ENCODE assay signal across 35 cellular contexts in genomic region chr11:123770712-123771111, GRCh38. TPM values are rescaled to one million over a fixed set of nuclear protein-coding genes. Genes with fewer than 3 reads are reported as not detected.
DNase-seq lines count a peak whose midpoint lies in the region; ATAC-seq, FAIRE-seq and TF ChIP-seq lines count a peak whose summit lies in the region.
"Had no signal": no experiment of that assay in that cellular context is flagged by ENCODE, and none has a peak within 500 bp of the region (broad histone marks: within the 10 kb centered on the region; RNA-seq: fewer than 3 reads in every experiment).

No MANE protein-coding gene starts in this region.

- no peak for FAIRE-seq in D721Med (lab: Jason Lieb, UNC)
- FAIRE-seq: A204.1, A549 had no signal

- ATAC-seq in left colon (peak; percentile 60), mucosa of descending colon (peak; percentile 52)
- ATAC-seq: A549; CD8-positive, alpha-beta T cell had no signal

- H3K36me3 Mint-ChIP-seq in type B pancreatic cell: no peaks in the 10 kb centered on the region
- H3K36me3 Mint-ChIP-seq: CD14-positive monocyte; CD4-positive, alpha-beta memory T cell; CD4-positive, CD25-positive, alpha-beta regulatory T cell; CD8-positive, alpha-beta T cell had no signal

- H3K27me3 Mint-ChIP-seq in type B pancreatic cell: no peaks in the 10 kb centered on the region

- intact Hi-C loops in left colon (cut with DNase I, micrococcal nuclease) (no loop called here), mucosa of descending colon (cut with DNase I, micrococcal nuclease) (no loop called here)

- no peak for DNase-seq in left colon
- DNase-seq in mucosa of descending colon: no peak
- no peak for DNase-seq in type B pancreatic cell (ENCODE audit: extremely low spot score, unreplicated experiment)
- no peak for DNase-seq in D721Med (ENCODE audit: insufficient read length, low spot score)
- no peak for DNase-seq in activated effector memory CD4-positive, alpha-beta T cell treated with Interleukin-2 at 50 U/mL for 16 hours
- no peak for DNase-seq in activated CD4-positive, alpha-beta T cell treated with anti-CD3 and anti-CD28 coated beads, Interleukin-2, amount 50 U/mL, for 1 hour
- DNase-seq: 8988T; ACHN; AML-193; BE2C; C1 segment of cervical spinal cord; Caco-2; Calu3; CD4-positive, alpha-beta memory T cell; CD4-positive, alpha-beta T cell; CD4-positive, CD25-positive, alpha-beta regulatory T cell; CD8-positive, alpha-beta memory T cell; CD8-positive, alpha-beta T cell; COR-L47; DMS 273 treated with DMSO at 0.1 percent for 48 hours; DMS153; DMS53; DMS79; DMS79 treated with DMSO at 0.1 percent for 48 hours; DND-41; EL had no signal

- no peaks in the 10 kb centered on the region for H3K9me3 ChIP-seq in mucosa of descending colon
- H3K9me3 ChIP-seq: A549, BE2C had no signal

- H3K27ac Mint-ChIP-seq in type B pancreatic cell: peak overlapping the region; percentile 32
- H3K27ac Mint-ChIP-seq: B cell; CD14-positive monocyte; CD4-positive, alpha-beta memory T cell; CD4-positive, alpha-beta T cell; CD4-positive, CD25-positive, alpha-beta regulatory T cell; CD8-positive, alpha-beta memory T cell; CD8-positive, alpha-beta T cell had no signal

- H3K4me1 ChIP-seq in mucosa of descending colon (ENCODE audit: low read depth): no peaks in the 10 kb centered on the region
- H3K4me1 ChIP-seq: A549, BE2C, BLaER1, Caco-2 had no signal

- H3K36me3 ChIP-seq in mucosa of descending colon (ENCODE audit: low read depth): no peaks in the 10 kb centered on the region
- H3K36me3 ChIP-seq: BE2C; BLaER1; BLaER1 treated with 17β-estradiol and CSF1 and Interleukin-3, amounts not matched to agents 10 nM and 100 nM had no signal

- H3K4me1 Mint-ChIP-seq in type B pancreatic cell (ENCODE audit: unreplicated experiment): no peaks in the 10 kb centered on the region
- H3K4me1 Mint-ChIP-seq: B cell; CD14-positive monocyte; CD4-positive, alpha-beta memory T cell; CD4-positive, CD25-positive, alpha-beta regulatory T cell; CD8-positive, alpha-beta memory T cell had no signal

- TF ChIP-seq CTCF in mucosa of descending colon (IDR thresholded peaks at IDR 0.05) (no peak), type B pancreatic cell (conservative IDR thresholded peaks at IDR 0.05) (no peak), D721Med (IDR thresholded peaks at IDR 0.05; ENCODE audit: insufficient read depth, missing control alignments) (no peak)

- no peak overlapping the region for H3K4me3 ChIP-seq in mucosa of descending colon
- H3K4me3 ChIP-seq: A549; BLaER1; BLaER1 treated with 17β-estradiol and CSF1 and Interleukin-3, amounts not matched to agents 10 nM and 100 nM had no signal

- H3K9me3 Mint-ChIP-seq in type B pancreatic cell: no peaks in the 10 kb centered on the region
- H3K9me3 Mint-ChIP-seq: CD4-positive, alpha-beta T cell; CD8-positive, alpha-beta T cell had no signal

- no peak overlapping the region for H3K4me3 Mint-ChIP-seq in type B pancreatic cell
- H3K4me3 Mint-ChIP-seq: B cell; CD14-positive monocyte; CD4-positive, alpha-beta memory T cell; CD4-positive, alpha-beta T cell; CD4-positive, CD25-positive, alpha-beta regulatory T cell; CD8-positive, alpha-beta memory T cell; CD8-positive, alpha-beta T cell had no signal

RNA-seq across cellular contexts. Expression of gene OR6X1, which starts 16.4 kb away (rescaled TPM):
- total RNA-seq in left colon: not detected
- total RNA-seq in mucosa of descending colon: not detected
- not detected in 2 replicates for total RNA-seq in type B pancreatic cell (ENCODE audit: low replicate concordance)
- total RNA-seq: A172; A673; B cell; Caco-2; Calu3; CD4-positive, alpha-beta memory T cell; CD4-positive, alpha-beta T cell; CD4-positive, CD25-positive, alpha-beta regulatory T cell; CD8-positive, alpha-beta memory T cell; CD8-positive, alpha-beta T cell; Daoy had no signal

RNA-seq across cellular contexts. Expression of gene ZNF202, which starts 29.3 kb away (rescaled TPM):
- total RNA-seq in left colon: 1 to 10 TPM; 7.5 to 7.7 TPM
- total RNA-seq in mucosa of descending colon: 10 to 100 TPM; 10.6 to 11.9 (median 11.1) TPM
- 16.2 and 20.5 TPM in 2 replicates for total RNA-seq in type B pancreatic cell (ENCODE audit: low replicate concordance)

RNA-seq across cellular contexts. Expression of gene OR6M1, which starts 35.4 kb away (rescaled TPM):
- total RNA-seq in left colon (not detected), mucosa of descending colon (not detected), type B pancreatic cell (ENCODE audit: low replicate concordance) (not detected in 2 replicates)
- total RNA-seq: A172; A673; B cell; Caco-2; Calu3; CD4-positive, alpha-beta memory T cell; CD4-positive, alpha-beta T cell; CD4-positive, CD25-positive, alpha-beta regulatory T cell; CD8-positive, alpha-beta memory T cell; CD8-positive, alpha-beta T cell; Daoy had no signal
